Comparison of ENCODE assay signal across 2 cellular contexts in genomic region chr9:269255-269833, GRCh38. TPM values are rescaled to one million over a fixed set of nuclear protein-coding genes. Genes with fewer than 3 reads are reported as not detected.
"Had no signal": no experiment of that assay in that cellular context is flagged by ENCODE, and none has a peak within 500 bp of the region (broad histone marks: within the 10 kb centered on the region; RNA-seq: fewer than 3 reads in every experiment).

No MANE protein-coding gene starts in this region.

RNA-seq across cellular contexts. Expression of gene DOCK8, which starts 54.7 kb away (rescaled TPM):
- total RNA-seq: osteocyte had no signal
- polyA plus RNA-seq: neural cell had no signal
